ENCODE assay signal across 2 cellular contexts in the genomic region with DNA sequence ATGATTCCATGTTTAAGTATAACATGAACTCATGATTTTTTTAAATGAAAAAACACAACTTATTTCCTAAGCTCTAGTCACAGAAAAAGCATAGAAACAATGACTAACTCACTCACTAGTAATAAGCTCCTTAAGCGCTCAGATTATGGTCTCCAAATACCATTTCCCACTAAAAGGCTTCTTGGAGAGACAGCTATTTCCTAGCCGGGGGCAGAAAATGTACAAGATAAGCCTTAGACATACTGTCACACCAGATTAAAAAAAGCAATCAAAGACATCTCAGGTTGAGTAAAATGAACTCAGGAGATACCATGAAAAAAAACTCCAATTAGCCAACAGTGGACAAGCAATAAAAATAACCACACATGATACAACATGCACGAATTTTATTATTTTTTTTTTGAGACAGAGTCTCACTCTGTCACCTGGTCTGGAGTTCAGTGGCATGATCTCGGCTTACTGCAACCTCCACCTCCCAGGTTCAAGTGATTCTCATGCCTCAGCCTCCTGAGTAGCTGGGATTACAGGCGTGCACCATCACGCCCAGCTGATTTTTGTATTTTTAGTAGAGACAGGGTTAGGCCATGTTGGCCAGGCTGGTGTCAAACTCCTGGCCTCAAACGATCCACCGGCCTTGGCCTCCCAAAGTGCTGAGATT.
TF ChIP-seq lines count a peak whose summit lies in the region.

No MANE protein-coding gene starts in this region.

TF ChIP-seq in IMR-90, 13 proteins besides CTCF, POLR2A, EP300 and RAD21:
- TF ChIP-seq SMC3 (IDR thresholded peaks at IDR 0.05; ENCODE audit: low read depth, low read length), result no peak
- TF ChIP-seq MAFK (IDR thresholded peaks at IDR 0.05; ENCODE audit: low read depth, low read length), result no peak
- no peak for TF ChIP-seq MAZ (IDR thresholded peaks at IDR 0.05; ENCODE audit: borderline replicate concordance, low read depth, low read length)
- TF ChIP-seq RFX5 (IDR thresholded peaks at IDR 0.05; ENCODE audit: low read depth, low read length), result no peak
- no peak for TF ChIP-seq NFE2L2 (IDR thresholded peaks at IDR 0.05; ENCODE audit: low read depth, low read length)
- no peak for TF ChIP-seq FOS (IDR thresholded peaks at IDR 0.05; ENCODE audit: low read depth, low read length)
- TF ChIP-seq, protein P1, sequence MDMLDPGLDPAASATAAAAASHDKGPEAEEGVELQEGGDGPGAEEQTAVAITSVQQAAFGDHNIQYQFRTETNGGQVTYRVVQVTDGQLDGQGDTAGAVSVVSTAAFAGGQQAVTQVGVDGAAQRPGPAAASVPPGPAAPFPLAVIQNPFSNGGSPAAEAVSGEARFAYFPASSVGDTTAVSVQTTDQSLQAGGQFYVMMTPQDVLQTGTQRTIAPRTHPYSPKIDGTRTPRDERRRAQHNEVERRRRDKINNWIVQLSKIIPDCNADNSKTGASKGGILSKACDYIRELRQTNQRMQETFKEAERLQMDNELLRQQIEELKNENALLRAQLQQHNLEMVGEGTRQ (IDR thresholded peaks at IDR 0.05; ENCODE audit: low read depth, low read length), result no peak
- TF ChIP-seq, protein P2, sequence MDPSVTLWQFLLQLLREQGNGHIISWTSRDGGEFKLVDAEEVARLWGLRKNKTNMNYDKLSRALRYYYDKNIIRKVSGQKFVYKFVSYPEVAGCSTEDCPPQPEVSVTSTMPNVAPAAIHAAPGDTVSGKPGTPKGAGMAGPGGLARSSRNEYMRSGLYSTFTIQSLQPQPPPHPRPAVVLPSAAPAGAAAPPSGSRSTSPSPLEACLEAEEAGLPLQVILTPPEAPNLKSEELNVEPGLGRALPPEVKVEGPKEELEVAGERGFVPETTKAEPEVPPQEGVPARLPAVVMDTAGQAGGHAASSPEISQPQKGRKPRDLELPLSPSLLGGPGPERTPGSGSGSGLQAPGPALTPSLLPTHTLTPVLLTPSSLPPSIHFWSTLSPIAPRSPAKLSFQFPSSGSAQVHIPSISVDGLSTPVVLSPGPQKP (IDR thresholded peaks at IDR 0.05; ENCODE audit: borderline replicate concordance, low read depth, low read length), result no peak
- no peak for TF ChIP-seq MXI1 (IDR thresholded peaks at IDR 0.05; ENCODE audit: borderline replicate concordance, low read depth, low read length)
- no peak for TF ChIP-seq BHLHE40 (IDR thresholded peaks at IDR 0.05; ENCODE audit: low read depth, low read length)
- no peak for TF ChIP-seq RCOR1 (IDR thresholded peaks at IDR 0.05; ENCODE audit: insufficient replicate concordance, low read length)
- no peak for TF ChIP-seq CEBPB (IDR thresholded peaks at IDR 0.05; ENCODE audit: low read depth, low read length)
- no peak for TF ChIP-seq CHD1 (IDR thresholded peaks at IDR 0.05; ENCODE audit: low read depth, low read length)

TF ChIP-seq in endothelial cell of umbilical vein, 7 proteins besides CTCF, POLR2A, EP300 and RAD21:
- TF ChIP-seq MYC (IDR thresholded peaks at IDR 0.05; ENCODE audit: low read depth, low read length) (no peak), JUN (IDR thresholded peaks at IDR 0.05; ENCODE audit: borderline replicate concordance, insufficient read depth, insufficient read length, low read depth) (no peak), FOS (IDR thresholded peaks at IDR 0.05; ENCODE audit: borderline replicate concordance, insufficient read depth, low read length) (no peak), EZH2 (IDR thresholded peaks at IDR 0.05; ENCODE audit: borderline replicate concordance, low read depth, low read length, severe bottlenecking) (no peak), GATA2 (IDR thresholded peaks at IDR 0.05; ENCODE audit: insufficient read depth, insufficient read length, low read depth, low read length) (no peak), POLR2AphosphoS5 (IDR thresholded peaks at IDR 0.05; ENCODE audit: insufficient read depth, low read depth, low read length) (no peak)
